In the genomic region with DNA sequence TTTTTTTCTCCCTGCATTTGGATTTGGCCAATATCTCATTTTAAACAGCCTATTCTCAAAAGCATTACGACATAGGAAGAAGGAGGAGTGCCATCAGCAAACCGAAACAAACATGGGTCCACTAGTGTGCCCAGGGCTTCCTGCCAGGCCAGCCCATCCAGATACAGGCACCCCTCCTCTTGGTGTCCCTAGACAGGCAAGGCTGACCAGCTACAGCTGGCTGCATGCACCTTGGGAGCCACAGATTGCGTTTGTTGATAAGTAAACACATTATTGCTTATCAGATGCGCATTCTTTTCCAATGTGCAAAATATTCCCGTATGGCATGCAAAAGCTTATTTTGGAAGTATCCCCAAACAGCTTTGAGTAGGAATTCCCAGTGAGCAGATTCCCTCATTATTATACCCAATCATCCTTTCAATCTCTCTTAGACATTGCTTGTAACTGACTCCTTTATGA, we compare ENCODE assay signal across 12 cellular contexts.
DNase-seq lines count a peak whose midpoint lies in the region; ATAC-seq and TF ChIP-seq lines count a peak whose summit lies in the region.
"Had no signal": no experiment of that assay in that cellular context is flagged by ENCODE, and none has a peak within 500 bp of the region (broad histone marks: within the 10 kb centered on the region; RNA-seq: fewer than 3 reads in every experiment).

No MANE protein-coding gene starts in this region.

- H3K27me3 ChIP-seq in Panc1 (ENCODE audit: control insufficient read depth, insufficient read depth, low read length) (no peaks in the 10 kb centered on the region), psoas muscle (ENCODE audit: insufficient read depth in 3 of 3, low read length in 2 of 3) (no peaks in the 10 kb centered on the region), prostate gland (replicated peaks; ENCODE audit: insufficient read depth) (no peaks in the 10 kb centered on the region)

- H3K9me3 ChIP-seq in Panc1 (ENCODE audit: control insufficient read depth, insufficient read depth, low read depth, low read length): no peaks in the 10 kb centered on the region
- no peaks in the 10 kb centered on the region for H3K9me3 ChIP-seq in psoas muscle
- no peaks in the 10 kb centered on the region for H3K9me3 ChIP-seq in prostate gland

- H3K36me3 ChIP-seq in Panc1 (ENCODE audit: control insufficient read depth, insufficient read depth, low read length) (no peaks in the 10 kb centered on the region), psoas muscle (ENCODE audit: insufficient read depth in 1 of 2, low read depth in 1 of 2) (no peaks in the 10 kb centered on the region), prostate gland (no peaks in the 10 kb centered on the region)

- in situ Hi-C loops in Panc1 (cut with HindIII; ENCODE audit: low pct_unique_long_range_greater_than_20kb, low sequenced_read_pairs): no loop called here

- WGBS in psoas muscle, 3 donors: 12 to 39% (median 18%) methylated on average over 5 of the region's 5 CpGs
- WGBS in prostate gland: 17% methylated on average over 5 of the region's 5 CpGs

- H3K4me1 Mint-ChIP-seq in activated CD8-positive, alpha-beta memory T cell treated with anti-CD3 and anti-CD28 coated beads, Interleukin-2, amount 10 ng/mL, durations not matched to agents 7 days and 5 days: no peaks in the 10 kb centered on the region
- H3K4me1 Mint-ChIP-seq: activated naive CD4-positive, alpha-beta T cell treated with anti-CD3 and anti-CD28 coated beads, Interleukin-2, amount 10 ng/mL, durations not matched to agents 7 days and 5 days; T-cell had no signal

- TF ChIP-seq CTCF in Panc1 (IDR thresholded peaks at IDR 0.05) (no peak), psoas muscle (IDR thresholded peaks at IDR 0.05) (no peak), prostate gland (IDR thresholded peaks at IDR 0.05) (no peak)

- no peaks in the 10 kb centered on the region for H3K36me3 Mint-ChIP-seq in activated CD8-positive, alpha-beta memory T cell treated with anti-CD3 and anti-CD28 coated beads, Interleukin-2, amount 10 ng/mL, durations not matched to agents 7 days and 5 days
- H3K36me3 Mint-ChIP-seq: activated naive CD4-positive, alpha-beta T cell treated with anti-CD3 and anti-CD28 coated beads, Interleukin-2, amount 10 ng/mL, durations not matched to agents 7 days and 5 days; T-cell had no signal

- CTCF ChIA-PET in Panc1 (lab: Charles Lee): no interaction called here
- CTCF ChIA-PET in activated CD8-positive, alpha-beta memory T cell treated with anti-CD3 and anti-CD28 coated beads, Interleukin-2, amount 10 ng/mL, durations not matched to agents 7 days and 5 days (lab: Charles Lee): no interaction called here

- H3K27ac Mint-ChIP-seq in activated CD8-positive, alpha-beta memory T cell treated with anti-CD3 and anti-CD28 coated beads, Interleukin-2, amount 10 ng/mL, durations not matched to agents 7 days and 5 days: no peak overlapping the region
- H3K27ac Mint-ChIP-seq: activated naive CD4-positive, alpha-beta T cell treated with anti-CD3 and anti-CD28 coated beads, Interleukin-2, amount 10 ng/mL, durations not matched to agents 7 days and 5 days; T-cell had no signal

- H3K4me3 Mint-ChIP-seq in activated CD8-positive, alpha-beta memory T cell treated with anti-CD3 and anti-CD28 coated beads, Interleukin-2, amount 10 ng/mL, durations not matched to agents 7 days and 5 days: no peak overlapping the region
- H3K4me3 Mint-ChIP-seq: activated naive CD4-positive, alpha-beta T cell treated with anti-CD3 and anti-CD28 coated beads, Interleukin-2, amount 10 ng/mL, durations not matched to agents 7 days and 5 days; T-cell had no signal

- peaks cover 2% of the 10 kb centered on the region for H3K27me3 Mint-ChIP-seq in activated CD8-positive, alpha-beta memory T cell treated with anti-CD3 and anti-CD28 coated beads, Interleukin-2, amount 10 ng/mL, durations not matched to agents 7 days and 5 days
- H3K27me3 Mint-ChIP-seq: activated naive CD4-positive, alpha-beta T cell treated with anti-CD3 and anti-CD28 coated beads, Interleukin-2, amount 10 ng/mL, durations not matched to agents 7 days and 5 days had no signal

- H3K27ac ChIP-seq in Panc1 (ENCODE audit: low read length) (no peak overlapping the region), psoas muscle (no peak overlapping the region), prostate gland (no peak overlapping the region)

- no peak for TF ChIP-seq POLR2A in prostate gland (IDR thresholded peaks at IDR 0.05)

- H3K4me3 ChIP-seq in Panc1 (ENCODE audit: low read depth in 2 of 2, low read length in 2 of 2): peak overlapping the region in 1 of 2 experiments; percentile 19; a peak in 3 of 4 replicates
- H3K4me3 ChIP-seq in psoas muscle: peak overlapping the region; percentile 52
- peak overlapping the region in 1 of 2 donors; percentile 2 for H3K4me3 ChIP-seq in prostate gland

- no peaks in the 10 kb centered on the region for H3K9me3 Mint-ChIP-seq in activated CD8-positive, alpha-beta memory T cell treated with anti-CD3 and anti-CD28 coated beads, Interleukin-2, amount 10 ng/mL, durations not matched to agents 7 days and 5 days (ENCODE audit: low read depth)
- H3K9me3 Mint-ChIP-seq: activated naive CD4-positive, alpha-beta T cell treated with anti-CD3 and anti-CD28 coated beads, Interleukin-2, amount 10 ng/mL, durations not matched to agents 7 days and 5 days; T-cell had no signal

- BruUV-seq in Panc1 (replicated peaks; lab: Mats Ljungman, UMichigan): no TSS peak

- peaks cover 9% of the 10 kb centered on the region; the same call in 1 of the 2 replicates for H3K4me1 ChIP-seq in Panc1 (ENCODE audit: control insufficient read depth, insufficient read depth, low read length)
- H3K4me1 ChIP-seq in psoas muscle: peaks cover 29% of the 10 kb centered on the region
- no peaks in the 10 kb centered on the region for H3K4me1 ChIP-seq in prostate gland (replicated peaks)

- DNase-seq in DMS79 treated with DMSO at 0.1 percent for 48 hours (lab: John Stamatoyannopoulos, UW): peak; percentile 86
- no peak for DNase-seq in Panc1 (ENCODE audit: low read depth, low spot score)
- peak; percentile 23 for DNase-seq in globus pallidus (ENCODE audit: low spot score)
- peak; percentile 56 to 80 for DNase-seq in psoas muscle
- DNase-seq in prostate gland (ENCODE audit: low spot score): no peak
- DNase-seq in D341Med (ENCODE audit: low spot score): no peak
- no peak for DNase-seq in activated CD8-positive, alpha-beta memory T cell treated with anti-CD3 and anti-CD28 coated beads, Interleukin-2, amount 10 ng/mL, durations not matched to agents 7 days and 5 days
- DNase-seq in GDM1 (lab: John Stamatoyannopoulos, UW): no peak
- DNase-seq: activated naive CD4-positive, alpha-beta T cell treated with anti-CD3 and anti-CD28 coated beads, Interleukin-2, amount 10 ng/mL, durations not matched to agents 7 days and 5 days; NCI-H1105 treated with DMSO at 0.1 percent for 48 hours; stimulated activated CD4-positive, alpha-beta T cell treated with anti-CD3 and anti-CD28 coated beads, Interleukin-2, amount 100 ng/mL, for 48 hours; T-cell had no signal

- ATAC-seq in Panc1: peak; percentile 70
- ATAC-seq in psoas muscle: peak in 3 of 4 donors; percentile 41 to 77 (median 48)
- ATAC-seq in activated CD8-positive, alpha-beta memory T cell treated with anti-CD3 and anti-CD28 coated beads, Interleukin-2, amount 10 ng/mL, durations not matched to agents 7 days and 5 days: no peak
- ATAC-seq: T-cell had no signal

- intact Hi-C loops in Panc1 (cut with micrococcal nuclease; ENCODE audit: unreplicated experiment): no loop called here
- intact Hi-C loops in psoas muscle (cut with DNase I): no loop called here
- intact Hi-C loops in prostate gland (cut with DNase I): no loop called here

- POLR2A ChIA-PET in Panc1 (lab: Charles Lee): interaction anchor here (0.6 kb wide), 1 partner anchor 23 kb away, joined by 3 read pairs; no protein-coding TSS in a partner anchor

Comparison
In these comparisons a context has a peak if more than half of its experiments do, and no peak if none do; other contexts are left out.
1. DNase-seq: peak in DMS79 treated with DMSO at 0.1 percent for 48 hours (single experiment), globus pallidus (single experiment) and psoas muscle (2 of 2); none in Panc1 (single experiment), prostate gland (single experiment), D341Med (single experiment), activated CD8-positive, alpha-beta memory T cell treated with anti-CD3 and anti-CD28 coated beads, Interleukin-2, amount 10 ng/mL, durations not matched to agents 7 days and 5 days (single experiment) and GDM1 (single experiment).